Comparison of ENCODE assay signal across 1 cellular context in genomic region chr12:71602745-71603577, GRCh38.
TF ChIP-seq lines count a peak whose summit lies in the region.

No MANE protein-coding gene starts in this region.

TF ChIP-seq in K562, 482 proteins besides CTCF, POLR2A, EP300 and RAD21 (continued from another document):
- no peak for TF ChIP-seq ZNF655 (CRISPR knock-in tag; IDR thresholded peaks at IDR 0.05)
- TF ChIP-seq MLLT1 (IDR thresholded peaks at IDR 0.05): no peak
- TF ChIP-seq ZNF143 (CRISPR knock-in tag; IDR thresholded peaks at IDR 0.05): 0 out of 2 replicates have a peak, but pooled peaks have one; percentile 25
- TF ChIP-seq USF1 (CRISPR knock-in tag; IDR thresholded peaks at IDR 0.05): peak; percentile 16; the same call in 1 of the 2 replicates
- peak; percentile 51; the same call in 1 of the 2 replicates for TF ChIP-seq HCFC1 (IDR thresholded peaks at IDR 0.05; ENCODE audit: low read depth, low read length)
- no peak for TF ChIP-seq EZH2 (IDR thresholded peaks at IDR 0.05; ENCODE audit: borderline replicate concordance, low read depth, low read length)
- peak; percentile 23; the same call in 1 of the 2 replicates for TF ChIP-seq CEBPB (tag; IDR thresholded peaks at IDR 0.05)
- no peak for TF ChIP-seq ZBTB33 (CRISPR knock-in tag; IDR thresholded peaks at IDR 0.05)
- TF ChIP-seq GTF2B (IDR thresholded peaks at IDR 0.05; ENCODE audit: extremely low read depth, insufficient read length): no peak
